In genomic region chrX:137926090-137926489, GRCh38 we compare ENCODE assay signal across 1 cellular context.
TF ChIP-seq lines count a peak whose summit lies in the region.

No MANE protein-coding gene starts in this region.

TF ChIP-seq in SK-N-SH, 30 proteins besides CTCF, POLR2A, EP300 and RAD21 (continued from another document):
- TF ChIP-seq IRF3 (IDR thresholded peaks at IDR 0.05; ENCODE audit: low read depth, low read length) (no peak), NRF1 (IDR thresholded peaks at IDR 0.05; ENCODE audit: low read depth, low read length) (no peak), MEF2A (IDR thresholded peaks at IDR 0.05; ENCODE audit: borderline replicate concordance, low read depth) (no peak), MAX (IDR thresholded peaks at IDR 0.05; ENCODE audit: low read depth) (no peak), FOXJ3 (CRISPR knock-in tag; IDR thresholded peaks at IDR 0.05) (no peak)
